Comparison of ENCODE assay signal across 16 cellular contexts in the genomic region with DNA sequence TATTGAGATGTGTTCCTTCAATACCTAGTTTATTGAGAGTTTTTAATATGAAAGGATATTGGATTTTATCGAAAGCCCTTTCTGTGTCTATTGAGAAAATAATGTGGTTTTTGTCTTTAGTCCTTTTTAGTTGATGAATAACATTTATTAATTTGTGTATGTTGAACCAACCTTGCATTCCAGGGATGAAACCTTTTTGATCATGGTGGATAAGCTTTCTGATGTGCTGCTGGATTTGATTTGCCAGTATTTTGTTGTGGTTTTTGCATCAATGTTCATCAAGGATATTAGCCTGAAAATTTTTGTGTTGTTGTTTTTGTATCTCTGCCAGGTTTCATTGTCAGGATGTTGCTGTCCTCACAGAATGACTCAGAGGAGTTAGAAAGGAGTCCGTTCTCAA.
DNase-seq lines count a peak whose midpoint lies in the region; ATAC-seq, FAIRE-seq and TF ChIP-seq lines count a peak whose summit lies in the region.
"Had no signal": no experiment of that assay in that cellular context is flagged by ENCODE, and none has a peak within 500 bp of the region (broad histone marks: within the 10 kb centered on the region; RNA-seq: fewer than 3 reads in every experiment).

No MANE protein-coding gene starts in this region.

- no peak overlapping the region for H3K4me3 ChIP-seq in breast epithelium
- H3K4me3 ChIP-seq in kidney (ENCODE audit: low read length in 2 of 2), result no peak overlapping the region
- H3K4me3 ChIP-seq: BLaER1, HAP-1 had no signal

- H3K27ac ChIP-seq in breast epithelium (no peak overlapping the region), kidney (ENCODE audit: low read depth in 2 of 2, low read length in 2 of 2) (no peak overlapping the region)
- H3K27ac ChIP-seq: 22Rv1, BLaER1, HL-60 had no signal

- intact Hi-C loops in MCF 10A (cut with micrococcal nuclease) (no loop called here), breast epithelium (cut with DNase I; ENCODE audit: low total_unique reads) (no loop called here), kidney (cut with DNase I) (no loop called here)

- no peak for ATAC-seq in HG03175 (IDR thresholded peaks at IDR 0.05; ENCODE audit: unreplicated experiment)

- BruUV-seq in MCF 10A (replicated peaks; lab: Mats Ljungman, UMichigan), result no TSS peak

- H3K9me3 Mint-ChIP-seq in MCF 10A (ENCODE audit: unreplicated experiment), result peaks cover 46% of the 10 kb centered on the region

- DNase-seq in MCF 10A (ENCODE audit: unreplicated experiment) (peak; percentile 11), breast epithelium (ENCODE audit: low spot score in 2 of 2) (no peak), dermis blood vessel endothelial cell (peak; percentile 2), kidney (no peak), G401 (ENCODE audit: low spot score) (no peak), kidney tubule cell (ENCODE audit: low spot score) (no peak)
- DNase-seq: AML-193; Caco-2; CD8-positive, alpha-beta memory T cell; DND-41 had no signal

- H3K27me3 Mint-ChIP-seq in MCF 10A (ENCODE audit: insufficient read depth, unreplicated experiment), result no peaks in the 10 kb centered on the region
- H3K27me3 Mint-ChIP-seq: CD8-positive, alpha-beta memory T cell had no signal

- no peak for TF ChIP-seq CTCF in MCF 10A (IDR thresholded peaks at IDR 0.05; ENCODE audit: unreplicated experiment)
- no peak for TF ChIP-seq CTCF in breast epithelium (IDR thresholded peaks at IDR 0.05)
- no peak for TF ChIP-seq CTCF in kidney (IDR thresholded peaks at IDR 0.05; ENCODE audit: borderline replicate concordance, extremely low read depth, insufficient read depth)

- H3K4me1 ChIP-seq in breast epithelium, result no peaks in the 10 kb centered on the region
- no peaks in the 10 kb centered on the region for H3K4me1 ChIP-seq in kidney (ENCODE audit: control insufficient read depth in 1 of 2, insufficient read depth in 1 of 2, low read depth in 1 of 2, low read length in 2 of 2)
- H3K4me1 ChIP-seq: BLaER1, Caco-2, HAP-1 had no signal

- FAIRE-seq in kidney (lab: Jason Lieb, UNC), result peak; percentile 23
- FAIRE-seq: H1 had no signal

- H3K27ac Mint-ChIP-seq in MCF 10A (ENCODE audit: low read depth, unreplicated experiment), result no peak overlapping the region
- H3K27ac Mint-ChIP-seq: CD8-positive, alpha-beta memory T cell had no signal

- no peak overlapping the region for H3K4me3 Mint-ChIP-seq in MCF 10A (ENCODE audit: unreplicated experiment)
- H3K4me3 Mint-ChIP-seq: CD8-positive, alpha-beta memory T cell had no signal

- H3K4me1 Mint-ChIP-seq in MCF 10A (ENCODE audit: insufficient read depth, unreplicated experiment), result no peaks in the 10 kb centered on the region
- H3K4me1 Mint-ChIP-seq: CD8-positive, alpha-beta memory T cell had no signal

- TF ChIP-seq POLR2A in breast epithelium (IDR thresholded peaks at IDR 0.05), result no peak

- H3K36me3 ChIP-seq in breast epithelium (no peaks in the 10 kb centered on the region), kidney (ENCODE audit: control insufficient read depth in 1 of 2, insufficient read depth in 2 of 2, low read length in 2 of 2) (no peaks in the 10 kb centered on the region)
- H3K36me3 ChIP-seq: BLaER1, HAP-1 had no signal

- no peaks in the 10 kb centered on the region for H3K36me3 Mint-ChIP-seq in MCF 10A (ENCODE audit: insufficient read depth, unreplicated experiment)
- H3K36me3 Mint-ChIP-seq: CD8-positive, alpha-beta memory T cell had no signal

- POLR2A ChIA-PET in MCF 10A (lab: Yijun Ruan, JAX), result no interaction called here

- H3K9ac ChIP-seq in kidney (ENCODE audit: low read length in 2 of 2), result no peak overlapping the region
- H3K9ac ChIP-seq: BLaER1 had no signal

- H3K27me3 ChIP-seq in breast epithelium, result no peaks in the 10 kb centered on the region
- H3K27me3 ChIP-seq: BLaER1 had no signal

- H3K9me3 ChIP-seq in breast epithelium (peaks cover 0 to 33% of the 10 kb centered on the region in 2 donors), kidney (ENCODE audit: control insufficient read depth in 1 of 2, low read length in 2 of 2) (peaks cover 0 to 8% of the 10 kb centered on the region in 2 donors)
- H3K9me3 ChIP-seq: HAP-1 had no signal

- CTCF ChIA-PET in MCF 10A (lab: Yijun Ruan, JAX), result no interaction called here

- in situ Hi-C loops in G401 (cut with HindIII; ENCODE audit: low sequenced_read_pairs), result no loop called here

Comparison
In these comparisons a context has a peak if more than half of its experiments do, and no peak if none do; other contexts are left out.
1. DNase-seq: peak in MCF 10A (single experiment) and dermis blood vessel endothelial cell (single experiment); none in breast epithelium (0 of 2), kidney (single experiment), G401 (single experiment) and kidney tubule cell (single experiment).